26 cellular contexts compared by ENCODE assay signal in the genomic region with DNA sequence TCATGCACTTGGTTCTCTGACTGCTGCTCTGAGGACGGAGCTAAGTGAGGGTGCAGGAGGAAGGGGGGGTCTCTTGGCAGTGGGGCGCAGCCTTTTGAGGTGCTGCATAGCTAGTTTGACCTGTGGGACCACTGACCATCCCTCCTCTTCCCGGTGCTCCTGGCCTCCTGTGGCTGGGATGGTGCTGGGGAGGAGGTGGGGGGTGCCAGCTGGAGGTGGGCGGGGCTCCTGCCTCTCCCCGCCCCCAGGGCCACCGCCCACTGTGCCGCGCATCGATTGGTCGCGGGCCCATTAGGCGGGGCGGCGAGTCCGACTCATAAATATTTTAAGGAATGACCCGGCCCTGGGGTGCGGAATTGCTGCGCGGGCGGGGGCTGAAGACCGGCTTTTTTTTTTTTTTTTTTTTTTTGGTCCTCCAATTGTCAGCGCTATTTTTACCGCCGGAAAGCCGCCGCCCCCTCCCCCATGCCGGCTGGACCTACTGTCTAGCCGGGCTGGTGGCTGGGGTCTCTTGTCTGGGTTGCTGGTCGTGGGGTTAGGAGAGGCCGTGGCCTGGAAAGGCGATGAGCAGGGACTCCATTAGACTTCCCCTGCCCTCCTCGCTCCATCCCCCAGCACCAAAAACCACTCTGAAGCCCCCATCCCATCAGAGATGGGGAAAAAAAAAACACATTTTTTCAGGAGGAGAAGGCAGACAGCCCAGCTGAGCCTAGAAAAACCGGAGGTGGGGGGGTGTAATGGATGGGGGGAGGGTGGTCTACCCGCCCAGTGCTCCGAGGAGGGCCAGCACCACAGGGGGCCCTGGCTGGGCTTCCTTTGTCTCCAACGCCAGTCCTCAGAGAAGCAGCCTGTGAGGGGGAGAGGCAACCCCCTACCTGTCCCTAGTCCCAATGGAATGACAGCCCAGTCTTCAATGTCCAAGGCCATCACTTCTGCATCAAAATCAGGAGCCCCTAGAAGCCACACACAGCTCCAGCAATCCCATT. TPM values are rescaled to one million over a fixed set of nuclear protein-coding genes. Genes with fewer than 3 reads are reported as not detected.
DNase-seq lines count a peak whose midpoint lies in the region; ATAC-seq and TF ChIP-seq lines count a peak whose summit lies in the region.
"Had no signal": no experiment of that assay in that cellular context is flagged by ENCODE, and none has a peak within 500 bp of the region (broad histone marks: within the 10 kb centered on the region; RNA-seq: fewer than 3 reads in every experiment).

No MANE protein-coding gene starts in this region.

- H3K27me3 Mint-ChIP-seq in stimulated activated naive B cell treated with anti-CD40 and anti-IgM and Interleukin-4, amounts not matched to agents 10 μg/mL and 1 μg/mL and 100 μg/mL, for 72 hours: no peaks in the 10 kb centered on the region
- peaks cover 0 to 5% (median 0%) of the 10 kb centered on the region in 5 donors for H3K27me3 Mint-ChIP-seq in naive thymus-derived CD4-positive, alpha-beta T cell
- no peaks in the 10 kb centered on the region for H3K27me3 Mint-ChIP-seq in Calu3 (ENCODE audit: unreplicated experiment)

- TF ChIP-seq RAD21 in SK-N-SH (IDR thresholded peaks at IDR 0.05; ENCODE audit: low read length): no peak

- H3K9me2 ChIP-seq in SK-N-SH: no peaks in the 10 kb centered on the region

- no peaks in the 10 kb centered on the region for H3K9me3 ChIP-seq in SK-N-SH
- H3K9me3 ChIP-seq in OCI-LY3 (ENCODE audit: insufficient read depth, low read length): no peaks in the 10 kb centered on the region
- no peaks in the 10 kb centered on the region for H3K9me3 ChIP-seq in iPS-18c (ENCODE audit: control insufficient read depth, insufficient read depth, low read length)
- no peaks in the 10 kb centered on the region for H3K9me3 ChIP-seq in naive thymus-derived CD4-positive, alpha-beta T cell (ENCODE audit: control insufficient read depth in 2 of 3, low read length in 3 of 3)
- H3K9me3 ChIP-seq: body of pancreas, gastrocnemius medialis, stomach had no signal

- H3K9me3 Mint-ChIP-seq in stimulated activated naive B cell treated with anti-CD40 and anti-IgM and Interleukin-4, amounts not matched to agents 10 μg/mL and 1 μg/mL and 100 μg/mL, for 72 hours: no peaks in the 10 kb centered on the region
- H3K9me3 Mint-ChIP-seq in naive thymus-derived CD4-positive, alpha-beta T cell: no peaks in the 10 kb centered on the region
- no peaks in the 10 kb centered on the region for H3K9me3 Mint-ChIP-seq in Calu3 (ENCODE audit: low read depth, unreplicated experiment)
- H3K9me3 Mint-ChIP-seq: activated T-cell treated with anti-CD3 and anti-CD28 coated beads, Interleukin-2, amount 50 U/mL, for 24 hours; nephron had no signal

- no peak overlapping the region for H3K4me2 ChIP-seq in SK-N-SH
- 0 out of 2 replicates have a peak overlapping the region, but pooled peaks have one; percentile 3 for H3K4me2 ChIP-seq in OCI-LY3 (ENCODE audit: low read length)

- 39% methylated on average over 36 of the region's 36 CpGs for WGBS in SK-N-SH (ENCODE audit: low lambda C conversion rate)

- ATAC-seq in SK-N-SH treated with all-trans-retinoic acid at 6 μM for 48 hours (no peak), GM19328 (IDR thresholded peaks at IDR 0.05; ENCODE audit: unreplicated experiment) (no peak)
- ATAC-seq in stimulated activated naive B cell treated with anti-CD40 and anti-IgM and Interleukin-4, amounts not matched to agents 10 μg/mL and 1 μg/mL and 100 μg/mL, for 72 hours (replicated peaks): no peak
- ATAC-seq in naive thymus-derived CD4-positive, alpha-beta T cell: no peak
- ATAC-seq: body of pancreas, gastrocnemius medialis had no signal

- H3K79me2 ChIP-seq in SK-N-SH (ENCODE audit: insufficient read depth): no peaks in the 10 kb centered on the region
- H3K79me2 ChIP-seq in OCI-LY3 (ENCODE audit: low read length): no peaks in the 10 kb centered on the region; the same call in 1 of the 2 replicates

- H3K4me3 Mint-ChIP-seq in stimulated activated naive B cell treated with anti-CD40 and anti-IgM and Interleukin-4, amounts not matched to agents 10 μg/mL and 1 μg/mL and 100 μg/mL, for 72 hours: no peak overlapping the region
- no peak overlapping the region for H3K4me3 Mint-ChIP-seq in naive thymus-derived CD4-positive, alpha-beta T cell
- H3K4me3 Mint-ChIP-seq in Calu3 (ENCODE audit: low read depth, unreplicated experiment): no peak overlapping the region
- H3K4me3 Mint-ChIP-seq: activated T-cell treated with anti-CD3 and anti-CD28 coated beads, Interleukin-2, amount 50 U/mL, for 24 hours; CD4-positive, CD25-positive, alpha-beta regulatory T cell had no signal

- peak overlapping the region; percentile 25 for H3K27ac Mint-ChIP-seq in stimulated activated naive B cell treated with anti-CD40 and anti-IgM and Interleukin-4, amounts not matched to agents 10 μg/mL and 1 μg/mL and 100 μg/mL, for 72 hours
- H3K27ac Mint-ChIP-seq in naive thymus-derived CD4-positive, alpha-beta T cell: no peak overlapping the region
- no peak overlapping the region for H3K27ac Mint-ChIP-seq in Calu3 (ENCODE audit: unreplicated experiment)
- H3K27ac Mint-ChIP-seq: activated T-cell treated with anti-CD3 and anti-CD28 coated beads, Interleukin-2, amount 50 U/mL, for 24 hours; CD4-positive, CD25-positive, alpha-beta regulatory T cell; nephron had no signal

- H3F3A ChIP-seq in SK-N-SH (replicated peaks; ENCODE audit: insufficient read depth): no peaks in the 10 kb centered on the region

- CTCF ChIA-PET in SK-N-SH (lab: Yijun Ruan, JAX) (interaction anchor here (0.6 to 4.4 kb wide), 7 partner anchors 13 to 273 kb away, joined by 3 to 15 read pairs (median 5); no protein-coding TSS in a partner anchor), Calu3 (lab: Charles Lee) (no interaction called here)
- CTCF ChIA-PET in naive thymus-derived CD4-positive, alpha-beta T cell (lab: Charles Lee): no interaction called here

- H4K20me1 ChIP-seq in SK-N-SH (ENCODE audit: insufficient read depth) (peaks cover 30% of the 10 kb centered on the region; the same call in 1 of the 2 replicates), OCI-LY3 (ENCODE audit: insufficient read depth, low read length) (peaks cover 42% of the 10 kb centered on the region)

- intact Hi-C loops in naive thymus-derived CD4-positive, alpha-beta T cell (cut with micrococcal nuclease): no loop called here
- intact Hi-C loops in Calu3 (cut with micrococcal nuclease; ENCODE audit: unreplicated experiment): no loop called here

- BruUV-seq in Calu3 (replicated peaks; lab: Mats Ljungman, UMichigan): no TSS peak

- H3K27ac ChIP-seq in SK-N-SH (ENCODE audit: low read depth in 2 of 2, low read length in 1 of 2) (no peak overlapping the region), OCI-LY3 (ENCODE audit: low read length) (no peak overlapping the region)
- H3K27ac ChIP-seq in naive thymus-derived CD4-positive, alpha-beta T cell (ENCODE audit: low read depth, low read length): no peak overlapping the region
- H3K27ac ChIP-seq: body of pancreas, epithelial cell of prostate, stomach had no signal

- H3K9ac ChIP-seq in SK-N-SH: no peak overlapping the region
- no peak overlapping the region for H3K9ac ChIP-seq in OCI-LY3 (ENCODE audit: low read length)

- POLR2A ChIA-PET in SK-N-SH (lab: Yijun Ruan, JAX): interaction anchor here (0.6 kb wide), 1 partner anchor 69 kb away, joined by 3 read pairs; no protein-coding TSS in a partner anchor
- POLR2A ChIA-PET in naive thymus-derived CD4-positive, alpha-beta T cell (lab: Charles Lee): no interaction called here

- no peak overlapping the region for H2AFZ ChIP-seq in SK-N-SH (ENCODE audit: low read depth)
- H2AFZ ChIP-seq in OCI-LY3 (ENCODE audit: low read depth, low read length): no peak overlapping the region

- peak overlapping the region in 1 of 2 experiments; percentile 21; a peak in 1 of 4 replicates for H3K4me3 ChIP-seq in SK-N-SH (ENCODE audit: low read depth in 2 of 2, low read length in 1 of 2)
- no peak overlapping the region for H3K4me3 ChIP-seq in OCI-LY3 (ENCODE audit: low read length)
- peak overlapping the region; percentile 40 for H3K4me3 ChIP-seq in iPS-18c (ENCODE audit: insufficient read depth, low read depth, low read length)
- H3K4me3 ChIP-seq in naive thymus-derived CD4-positive, alpha-beta T cell (ENCODE audit: low read length): no peak overlapping the region
- H3K4me3 ChIP-seq: body of pancreas, lung, stomach had no signal

- peaks cover 62 to 91% of the 10 kb centered on the region in 2 donors for H3K4me1 Mint-ChIP-seq in stimulated activated naive B cell treated with anti-CD40 and anti-IgM and Interleukin-4, amounts not matched to agents 10 μg/mL and 1 μg/mL and 100 μg/mL, for 72 hours
- peaks cover 9 to 31% (median 22%) of the 10 kb centered on the region in 7 donors for H3K4me1 Mint-ChIP-seq in naive thymus-derived CD4-positive, alpha-beta T cell
- peaks cover 7% of the 10 kb centered on the region for H3K4me1 Mint-ChIP-seq in Calu3 (ENCODE audit: low read depth, unreplicated experiment)

- H3K36me3 Mint-ChIP-seq in stimulated activated naive B cell treated with anti-CD40 and anti-IgM and Interleukin-4, amounts not matched to agents 10 μg/mL and 1 μg/mL and 100 μg/mL, for 72 hours: peaks cover 10 to 28% of the 10 kb centered on the region in 2 donors
- H3K36me3 Mint-ChIP-seq in naive thymus-derived CD4-positive, alpha-beta T cell: no peaks in the 10 kb centered on the region
- H3K36me3 Mint-ChIP-seq in Calu3 (ENCODE audit: insufficient read depth, unreplicated experiment): no peaks in the 10 kb centered on the region
- H3K36me3 Mint-ChIP-seq: CD4-positive, CD25-positive, alpha-beta regulatory T cell had no signal

- H3K27me3 ChIP-seq in SK-N-SH (ENCODE audit: insufficient read depth): no peaks in the 10 kb centered on the region
- H3K27me3 ChIP-seq in OCI-LY3 (ENCODE audit: low read depth, low read length): 0 out of 2 replicates have a peak, but pooled peaks cover 3% of the 10 kb centered on the region
- no peaks in the 10 kb centered on the region for H3K27me3 ChIP-seq in naive thymus-derived CD4-positive, alpha-beta T cell (ENCODE audit: control insufficient read depth in 2 of 2, insufficient read depth in 2 of 2, low read length in 2 of 2)
- H3K27me3 ChIP-seq: body of pancreas, gastrocnemius medialis had no signal

- TF ChIP-seq CTCF in SK-N-SH (IDR thresholded peaks at IDR 0.05) (no peak), OCI-LY3 (IDR thresholded peaks at IDR 0.05; ENCODE audit: low read depth, low read length) (no peak), Calu3 (IDR thresholded peaks at IDR 0.05; ENCODE audit: unreplicated experiment) (no peak)

- DNase-seq in SK-N-SH: peak; percentile 92
- no peak for DNase-seq in stimulated activated naive B cell treated with anti-CD40 and anti-IgM and Interleukin-4, amounts not matched to agents 10 μg/mL and 1 μg/mL and 100 μg/mL, for 72 hours
- DNase-seq in naive thymus-derived CD4-positive, alpha-beta T cell: no peak
- no peak for DNase-seq in Calu3
- DNase-seq: 8988T; activated CD4-positive, alpha-beta T cell treated with anti-CD3 and anti-CD28 coated beads, Interleukin-2, amount 50 U/mL, for 4 hours; activated naive CD4-positive, alpha-beta T cell treated with anti-CD3 and anti-CD28 coated beads, Interleukin-2, amount 50 U/mL, for 16 hours; activated T-cell treated with anti-CD3 and anti-CD28 coated beads, Interleukin-2, amount 50 U/mL, for 24 hours; body of pancreas; CD4-positive, CD25-positive, alpha-beta regulatory T cell; cortex of kidney; DMS53; gastrocnemius medialis; HCEC 1CT; NCI-H2081 treated with DMSO at 0.1 percent for 48 hours; RPMI8226; stimulated activated CD4-positive, alpha-beta T cell treated with anti-CD3 and anti-CD28 coated beads, Interleukin-15, amount 100 ng/mL, for 24 hours; stomach; SW 1271 had no signal

- no peak for TF ChIP-seq EP300 in SK-N-SH (IDR thresholded peaks at IDR 0.05; ENCODE audit: borderline replicate concordance in 1 of 2, low read depth in 1 of 2, low read length in 1 of 2)

- H3K4me1 ChIP-seq in SK-N-SH (ENCODE audit: control insufficient read depth in 1 of 2, insufficient read depth in 2 of 2, low read depth in 1 of 2, low read length in 1 of 2) (peaks cover 0 to 13% of the 10 kb centered on the region in 2 experiments; a peak in 1 of 4 replicates), OCI-LY3 (ENCODE audit: low read length) (peaks cover 39% of the 10 kb centered on the region)
- H3K4me1 ChIP-seq in naive thymus-derived CD4-positive, alpha-beta T cell (ENCODE audit: control insufficient read depth in 2 of 2, insufficient read depth in 2 of 2, low read length in 2 of 2): peaks cover 2 to 7% of the 10 kb centered on the region in 2 donors

- H3K36me3 ChIP-seq in SK-N-SH (replicated peaks in 1 of 2; ENCODE audit: control insufficient read depth in 1 of 2, insufficient read depth in 2 of 2, low read length in 1 of 2) (no peaks in the 10 kb centered on the region), OCI-LY3 (replicated peaks; ENCODE audit: low read depth, low read length) (no peaks in the 10 kb centered on the region)
- H3K36me3 ChIP-seq in naive thymus-derived CD4-positive, alpha-beta T cell (ENCODE audit: control insufficient read depth in 2 of 3, insufficient read depth in 3 of 3, low read length in 3 of 3): no peaks in the 10 kb centered on the region
- H3K36me3 ChIP-seq: gastrocnemius medialis, stomach had no signal

RNA-seq across cellular contexts. Expression of a gene that starts 6.4 kb away (rescaled TPM):
- polyA plus RNA-seq in SK-N-SH (2012; rRNA removed): 3.8 and 4.7 TPM in 2 replicates
- polyA plus RNA-seq in SK-N-SH (2012; cell fraction: cytosol; rRNA removed): 1.5 and 3.3 TPM in 2 replicates
- polyA plus RNA-seq in SK-N-SH (2012; cell fraction: nucleus; rRNA removed): 8.5 and 19.3 TPM in 2 replicates
- 10 to 100 TPM in 1 of 5 experiments, 1 to 10 TPM in 3, under 1 TPM in 1; 0.87 to 10.9 (median 2.0) TPM for total RNA-seq in naive thymus-derived CD4-positive, alpha-beta T cell
- under 1 TPM; 0.25 to 0.58 TPM for polyA plus RNA-seq in naive thymus-derived CD4-positive, alpha-beta T cell
- total RNA-seq in Calu3 (2022): 2.7 and 3.7 TPM in 2 replicates
